17 cellular contexts compared by ENCODE assay signal in genomic region chr16:24775455-24775854, GRCh38. TPM values are rescaled to one million over a fixed set of nuclear protein-coding genes. Genes with fewer than 3 reads are reported as not detected.
DNase-seq lines count a peak whose midpoint lies in the region; ATAC-seq and TF ChIP-seq lines count a peak whose summit lies in the region.
"Had no signal": no experiment of that assay in that cellular context is flagged by ENCODE, and none has a peak within 500 bp of the region (broad histone marks: within the 10 kb centered on the region; RNA-seq: fewer than 3 reads in every experiment).

No MANE protein-coding gene starts in this region.

- H3K36me3 ChIP-seq in right lobe of liver (peaks cover 0 to 32% (median 17%) of the 10 kb centered on the region in 4 donors), upper lobe of right lung (peaks cover 39% of the 10 kb centered on the region), brain microvascular endothelial cell (replicated peaks) (peaks cover 23% of the 10 kb centered on the region)

- peaks cover 45% of the 10 kb centered on the region for H3K4me1 Mint-ChIP-seq in activated T-cell treated with anti-CD3 and anti-CD28 coated beads, Interleukin-2, amount 50 U/mL, for 24 hours (ENCODE audit: low read depth)
- H3K4me1 Mint-ChIP-seq: nephron had no signal

- no peaks in the 10 kb centered on the region for H3K27me3 Mint-ChIP-seq in activated T-cell treated with anti-CD3 and anti-CD28 coated beads, Interleukin-2, amount 50 U/mL, for 24 hours
- H3K27me3 Mint-ChIP-seq: T-cell had no signal

- H3K9me3 ChIP-seq in right lobe of liver (no peaks in the 10 kb centered on the region), upper lobe of right lung (no peaks in the 10 kb centered on the region)

- in situ Hi-C loops in brain microvascular endothelial cell (cut with HindIII; ENCODE audit: low pct_ligation_motif_present, low sequenced_read_pairs) = no loop called here

- H3K27me3 ChIP-seq in right lobe of liver = no peaks in the 10 kb centered on the region
- no peaks in the 10 kb centered on the region for H3K27me3 ChIP-seq in upper lobe of right lung
- no peaks in the 10 kb centered on the region for H3K27me3 ChIP-seq in brain microvascular endothelial cell (replicated peaks)

- H3K4me3 ChIP-seq in right lobe of liver = no peak overlapping the region
- no peak overlapping the region for H3K4me3 ChIP-seq in upper lobe of right lung
- no peak overlapping the region for H3K4me3 ChIP-seq in brain microvascular endothelial cell (ENCODE audit: low read depth, low read length)
- H3K4me3 ChIP-seq: PC-9 had no signal

- H3K9me3 Mint-ChIP-seq in activated T-cell treated with anti-CD3 and anti-CD28 coated beads, Interleukin-2, amount 50 U/mL, for 24 hours = no peaks in the 10 kb centered on the region
- H3K9me3 Mint-ChIP-seq: nephron, T-cell had no signal

- no peak overlapping the region for H3K4me3 Mint-ChIP-seq in activated T-cell treated with anti-CD3 and anti-CD28 coated beads, Interleukin-2, amount 50 U/mL, for 24 hours
- H3K4me3 Mint-ChIP-seq: nephron, T-cell had no signal

- H3K4me1 ChIP-seq in right lobe of liver = peaks cover 0 to 48% (median 8%) of the 10 kb centered on the region in 4 donors
- H3K4me1 ChIP-seq in upper lobe of right lung = no peaks in the 10 kb centered on the region

- intact Hi-C loops in right lobe of liver (cut with DNase I) (no loop called here), upper lobe of right lung (cut with DNase I) (no loop called here)

- H3K27ac Mint-ChIP-seq in activated T-cell treated with anti-CD3 and anti-CD28 coated beads, Interleukin-2, amount 50 U/mL, for 24 hours = peak overlapping the region; percentile 37
- H3K27ac Mint-ChIP-seq: nephron, T-cell had no signal

- TF ChIP-seq CTCF in right lobe of liver (IDR thresholded peaks at IDR 0.05) (no peak), upper lobe of right lung (IDR thresholded peaks at IDR 0.05) (no peak), brain microvascular endothelial cell (IDR thresholded peaks at IDR 0.05; ENCODE audit: low read depth, low read length, missing control alignments) (no peak)

- H3K27ac ChIP-seq in right lobe of liver (peak overlapping the region in 2 of 3 donors; percentile 28 to 47), upper lobe of right lung (no peak overlapping the region), brain microvascular endothelial cell (no peak overlapping the region)
- H3K27ac ChIP-seq: PC-9 had no signal

- peaks cover 93% of the 10 kb centered on the region for H3K36me3 Mint-ChIP-seq in activated T-cell treated with anti-CD3 and anti-CD28 coated beads, Interleukin-2, amount 50 U/mL, for 24 hours (ENCODE audit: low read depth)

- ATAC-seq in right lobe of liver = peak; percentile 58 to 66 (median 64)
- ATAC-seq in upper lobe of right lung = peak; percentile 53
- ATAC-seq in HG03565 (IDR thresholded peaks at IDR 0.05; ENCODE audit: unreplicated experiment) = no peak
- ATAC-seq: T-cell had no signal

- no peak for TF ChIP-seq POLR2A in right lobe of liver (IDR thresholded peaks at IDR 0.05)

- no peak for DNase-seq in activated T-cell treated with anti-CD3 and anti-CD28 coated beads, Interleukin-2, amount 50 U/mL, for 24 hours
- DNase-seq in activated T-cell treated with anti-CD3 and anti-CD28 coated beads for 4 hours (no peak), dedifferentiated amniotic fluid mesenchymal stem cell (ENCODE audit: extremely low spot score) (peak; percentile 31), right lobe of liver (peak in 1 of 3 donors; percentile 76), upper lobe of right lung (no peak), cerebellum (ENCODE audit: low spot score) (no peak), brain microvascular endothelial cell (no peak)
- DNase-seq: activated gamma-delta T cell treated with Interleukin-2 at 50 U/mL for 16 hours; cortex of kidney; DMS53; NCI-H2227 treated with DMSO at 0.1 percent for 48 hours; PC-9; stimulated activated CD4-positive, alpha-beta T cell treated with anti-CD3 and anti-CD28 coated beads, Interleukin-12 subunit alpha, Interleukin-12 subunit beta, amount 100 ng/mL, for 4 hours; T-cell; trophoblast cell had no signal

RNA-seq across cellular contexts. Expression of gene TNRC6A, which starts 46.0 kb away (rescaled TPM):
- total RNA-seq in right lobe of liver (10 to 100 TPM; 17.0 to 38.4 (median 23.1) TPM), upper lobe of right lung (46.5 TPM), cerebellum (119 TPM)

Comparison
In these comparisons a context has a peak if more than half of its experiments do, and no peak if none do; other contexts are left out.
1. H3K27ac ChIP-seq: peak in right lobe of liver (2 of 3); none in upper lobe of right lung (single experiment) and brain microvascular endothelial cell (single experiment).